9 cellular contexts compared by ENCODE assay signal in genomic region chr22:50293441-50294318, GRCh38. TPM values are rescaled to one million over a fixed set of nuclear protein-coding genes. Genes with fewer than 3 reads are reported as not detected.
DNase-seq lines count a peak whose midpoint lies in the region; ATAC-seq, FAIRE-seq and TF ChIP-seq lines count a peak whose summit lies in the region.
"Had no signal": no experiment of that assay in that cellular context is flagged by ENCODE, and none has a peak within 500 bp of the region (broad histone marks: within the 10 kb centered on the region; RNA-seq: fewer than 3 reads in every experiment).

No MANE protein-coding gene starts in this region.

- peaks cover 8% of the 10 kb centered on the region for H3K4me1 Mint-ChIP-seq in activated T-cell treated with anti-CD3 and anti-CD28 coated beads, Interleukin-2, amount 50 U/mL, for 72 hours (ENCODE audit: low read depth)

- no peaks in the 10 kb centered on the region for H3K9me1 ChIP-seq in keratinocyte (ENCODE audit: control insufficient read depth, extremely low read depth, insufficient read depth, low read length)

- no peak for TF ChIP-seq CTCF in brain microvascular endothelial cell (IDR thresholded peaks at IDR 0.05; ENCODE audit: low read depth, low read length, missing control alignments)
- TF ChIP-seq CTCF in keratinocyte (optimal IDR thresholded peaks at IDR 0.05 in 1 of 3, IDR thresholded peaks at IDR 0.05 in 1 of 3, conservative IDR thresholded peaks at IDR 0.05 in 1 of 3; ENCODE audit: extremely low read depth in 1 of 3, insufficient read depth in 2 of 3, low read length in 3 of 3) = no peak
- no peak for TF ChIP-seq CTCF in stomach (IDR thresholded peaks at IDR 0.05)

- H2AFZ ChIP-seq in keratinocyte (ENCODE audit: control insufficient read depth, low read length) = no peak overlapping the region

- in situ Hi-C loops in brain microvascular endothelial cell (cut with HindIII; ENCODE audit: low pct_ligation_motif_present, low sequenced_read_pairs) = no loop called here

- no peaks in the 10 kb centered on the region for H3K9me3 Mint-ChIP-seq in activated T-cell treated with anti-CD3 and anti-CD28 coated beads, Interleukin-2, amount 50 U/mL, for 72 hours

- peak overlapping the region; percentile 79 for H3K4me2 ChIP-seq in keratinocyte (ENCODE audit: control insufficient read depth, extremely low read depth, insufficient read depth, low read depth, low read length)

- H3K9me3 ChIP-seq in keratinocyte (ENCODE audit: control insufficient read depth, low read depth, low read length) (no peaks in the 10 kb centered on the region), stomach (no peaks in the 10 kb centered on the region)

- H3K27ac Mint-ChIP-seq in activated T-cell treated with anti-CD3 and anti-CD28 coated beads, Interleukin-2, amount 50 U/mL, for 72 hours = no peak overlapping the region

- H3K4me3 Mint-ChIP-seq in activated T-cell treated with anti-CD3 and anti-CD28 coated beads, Interleukin-2, amount 50 U/mL, for 72 hours = peak overlapping the region in 1 of 2 donors; percentile 33

- H3K4me1 ChIP-seq in keratinocyte (ENCODE audit: control insufficient read depth, extremely low read depth, insufficient read depth, low read length) = peaks cover 18% of the 10 kb centered on the region
- H3K4me1 ChIP-seq in stomach = peaks cover 90 to 100% (median 99%) of the 10 kb centered on the region in 4 donors

- no peak for DNase-seq in activated T-cell treated with anti-CD3 and anti-CD28 coated beads, Interleukin-2, amount 50 U/mL, for 72 hours
- DNase-seq in activated T-cell treated with anti-CD3 and anti-CD28 coated beads, Interleukin-2, amount 50 U/mL, for 1 hour = no peak
- DNase-seq in brain microvascular endothelial cell = peak; percentile 53
- DNase-seq in keratinocyte (ENCODE audit: low read depth, low spot score) = no peak
- peak; percentile 94 for DNase-seq in stomach
- DNase-seq in mesenteric fat pad (ENCODE audit: low spot score) = no peak

- peak in 1 of 4 donors; percentile 34 for TF ChIP-seq POLR2A in stomach (IDR thresholded peaks at IDR 0.05)

- no peak for FAIRE-seq in keratinocyte (lab: Jason Lieb, UNC)
- FAIRE-seq: G401.6 had no signal

- H3K79me2 ChIP-seq in keratinocyte (ENCODE audit: control insufficient read depth, insufficient read depth, low read length) = peaks cover 94% of the 10 kb centered on the region

- no peaks in the 10 kb centered on the region for H3K27me3 ChIP-seq in brain microvascular endothelial cell (replicated peaks)
- H3K27me3 ChIP-seq in keratinocyte (ENCODE audit: control insufficient read depth, extremely low read depth, insufficient read depth, low read length) = no peaks in the 10 kb centered on the region
- H3K27me3 ChIP-seq in stomach = peaks cover 0 to 6% (median 0%) of the 10 kb centered on the region in 3 donors

- no peak for TF ChIP-seq EP300 in stomach (IDR thresholded peaks at IDR 0.05)

- dilution Hi-C loops in keratinocyte (cut with MboI; ENCODE audit: extremely low pct_ligation_motif_present, low sequenced_read_pairs) = no loop called here

- H3K36me3 Mint-ChIP-seq in activated T-cell treated with anti-CD3 and anti-CD28 coated beads, Interleukin-2, amount 50 U/mL, for 72 hours (ENCODE audit: insufficient read depth in 2 of 2) = no peaks in the 10 kb centered on the region

- 7 to 14% (median 9%) methylated on average over 27 to 42 of the region's 42 CpGs for WGBS in stomach, 5 donors

- H3K27ac ChIP-seq in brain microvascular endothelial cell (peak overlapping the region; percentile 68), keratinocyte (ENCODE audit: control insufficient read depth, insufficient read depth, low read length) (peak overlapping the region; percentile 61), stomach (peak overlapping the region; percentile 94 to 96 (median 95))

- peak overlapping the region; percentile 50 for H3K9ac ChIP-seq in keratinocyte (ENCODE audit: control insufficient read depth, extremely low read depth, insufficient read depth, low read length)

- intact Hi-C loops in stomach (cut with DNase I; ENCODE audit: low total_unique reads) = no loop called here

- H3K27me3 Mint-ChIP-seq in activated T-cell treated with anti-CD3 and anti-CD28 coated beads, Interleukin-2, amount 50 U/mL, for 72 hours (ENCODE audit: low read depth) = peaks cover 22% of the 10 kb centered on the region

- H4K20me1 ChIP-seq in keratinocyte (ENCODE audit: control insufficient read depth, extremely low read depth, insufficient read depth, low read length) = peaks cover 17% of the 10 kb centered on the region

- peak overlapping the region; percentile 22 for H3K4me3 ChIP-seq in brain microvascular endothelial cell (ENCODE audit: low read depth, low read length)
- peak overlapping the region; percentile 19 to 57 (median 32) for H3K4me3 ChIP-seq in keratinocyte (ENCODE audit: control insufficient read depth in 2 of 3, extremely low read depth in 1 of 3, insufficient read depth in 2 of 3, low read depth in 1 of 3, low read length in 3 of 3)
- H3K4me3 ChIP-seq in stomach = peak overlapping the region; percentile 27 to 45 (median 38)

- ATAC-seq in activated T-cell treated with anti-CD3 and anti-CD28 coated beads, Interleukin-2, amount 50 U/mL, for 72 hours (replicated peaks in 1 of 2) = peak; percentile 38 to 42
- ATAC-seq in HG02763 (IDR thresholded peaks at IDR 0.05; ENCODE audit: unreplicated experiment) = no peak
- ATAC-seq in HG03457 (IDR thresholded peaks at IDR 0.05; ENCODE audit: unreplicated experiment) = no peak

- H3K36me3 ChIP-seq in brain microvascular endothelial cell (replicated peaks) (peaks cover 20% of the 10 kb centered on the region), keratinocyte (ENCODE audit: control insufficient read depth in 2 of 2, extremely low read depth in 1 of 2, insufficient read depth in 2 of 2, low read length in 2 of 2) (peaks cover 20 to 25% of the 10 kb centered on the region in 2 experiments), stomach (peaks cover 20 to 31% (median 26%) of the 10 kb centered on the region in 4 donors)

RNA-seq across cellular contexts. Expression of gene PLXNB2, which starts 13.8 kb away (rescaled TPM):
- total RNA-seq in activated T-cell treated with anti-CD3 and anti-CD28 coated beads, Interleukin-2, amount 50 U/mL, for 72 hours = 10 to 100 TPM; 30.2 to 34.0 TPM
- polyA plus RNA-seq in keratinocyte = 44.3 to 90.3 TPM (median 66.2 TPM) in 3 replicates
- polyA plus RNA-seq in keratinocyte (2011; ENCODE audit: low read depth) = 123 TPM
- 21.3 and 35.3 TPM in 2 replicates for polyA plus RNA-seq in keratinocyte (2011; cell fraction: cytosol; rRNA removed)
- polyA plus RNA-seq in keratinocyte (2011; cell fraction: nucleus; rRNA removed) = 208 and 264 TPM in 2 replicates
- polyA plus RNA-seq in keratinocyte (2012; ENCODE audit: low replicate concordance) = 81.4 and 94.0 TPM in 2 replicates
- polyA minus RNA-seq in keratinocyte = 131 to 309 TPM (median 181 TPM) in 3 replicates
- polyA minus RNA-seq in keratinocyte (2011; cell fraction: cytosol; rRNA and poly(A)+ RNA removed) = 135 TPM
- polyA minus RNA-seq in keratinocyte (2011; cell fraction: nucleus; rRNA and poly(A)+ RNA removed) = 352 and 408 TPM in 2 replicates
- 100 to 1,000 TPM; 105 to 648 (median 400) TPM for total RNA-seq in stomach
- 100 to 1,000 TPM in 2 of 3 donors, 10 to 100 TPM in 1; 50.3 to 197 (median 147) TPM for polyA plus RNA-seq in stomach
- total RNA-seq in mesenteric fat pad = 108 TPM

RNA-seq across cellular contexts. Expression of gene MAPK11, which starts 23.5 kb away (rescaled TPM):
- total RNA-seq in activated T-cell treated with anti-CD3 and anti-CD28 coated beads, Interleukin-2, amount 50 U/mL, for 72 hours = 10 to 100 TPM; 16.6 to 27.1 TPM
- polyA plus RNA-seq in keratinocyte (3.4 to 12.6 TPM (median 4.6 TPM) in 3 replicates), stomach (10 to 100 TPM in 2 of 3 donors, 1 to 10 TPM in 1; 8.5 to 13.6 (median 12.3) TPM)
- polyA plus RNA-seq in keratinocyte (2011; ENCODE audit: low read depth) = 2.1 TPM
- polyA plus RNA-seq in keratinocyte (2011; cell fraction: cytosol; rRNA removed) = 4.8 and 9.8 TPM in 2 replicates
- 17.4 and 26.6 TPM in 2 replicates for polyA plus RNA-seq in keratinocyte (2011; cell fraction: nucleus; rRNA removed)
- 4.3 and 6.8 TPM in 2 replicates for polyA plus RNA-seq in keratinocyte (2012; ENCODE audit: low replicate concordance)
- 6.5 to 11.9 TPM (median 11.8 TPM) in 3 replicates for polyA minus RNA-seq in keratinocyte
- polyA minus RNA-seq in keratinocyte (2011; cell fraction: cytosol; rRNA and poly(A)+ RNA removed) = 13.4 TPM
- polyA minus RNA-seq in keratinocyte (2011; cell fraction: nucleus; rRNA and poly(A)+ RNA removed) = 8.3 and 9.3 TPM in 2 replicates
- total RNA-seq in stomach (10 to 100 TPM in 1 of 5 donors, 1 to 10 TPM in 2, under 1 TPM in 1, not detected in 1; 0.29 to 10.1 (median 5.7) TPM), mesenteric fat pad (24.2 TPM)

RNA-seq across cellular contexts. Expression of gene MAPK12, which starts 32.2 kb away (rescaled TPM):
- total RNA-seq in activated T-cell treated with anti-CD3 and anti-CD28 coated beads, Interleukin-2, amount 50 U/mL, for 72 hours = 10 to 100 TPM in 1 of 2 donors, 1 to 10 TPM in 1; 8.5 to 11.5 TPM
- polyA plus RNA-seq in keratinocyte (10.1 to 17.9 TPM (median 11.1 TPM) in 3 replicates), stomach (1 to 10 TPM; 4.7 to 9.3 (median 7.1) TPM)
- polyA plus RNA-seq in keratinocyte (2011; ENCODE audit: low read depth) = 5.9 TPM
- 6.1 and 11.8 TPM in 2 replicates for polyA plus RNA-seq in keratinocyte (2011; cell fraction: cytosol; rRNA removed)
- 41.3 and 53.1 TPM in 2 replicates for polyA plus RNA-seq in keratinocyte (2011; cell fraction: nucleus; rRNA removed)
- 4.9 and 11.0 TPM in 2 replicates for polyA plus RNA-seq in keratinocyte (2012; ENCODE audit: low replicate concordance)
- 10.4 to 14.4 TPM (median 13.0 TPM) in 3 replicates for polyA minus RNA-seq in keratinocyte
- 17.8 TPM for polyA minus RNA-seq in keratinocyte (2011; cell fraction: cytosol; rRNA and poly(A)+ RNA removed)
- 16.7 and 19.8 TPM in 2 replicates for polyA minus RNA-seq in keratinocyte (2011; cell fraction: nucleus; rRNA and poly(A)+ RNA removed)
- total RNA-seq in stomach (10 to 100 TPM in 2 of 5 donors, 1 to 10 TPM in 3; 5.2 to 49.6 (median 9.3) TPM), mesenteric fat pad (20.0 TPM)

RNA-seq across cellular contexts. Expression of gene DENND6B, which starts 33.1 kb away (rescaled TPM):
- 1 to 10 TPM; 6.4 to 8.5 TPM for total RNA-seq in activated T-cell treated with anti-CD3 and anti-CD28 coated beads, Interleukin-2, amount 50 U/mL, for 72 hours
- polyA plus RNA-seq in keratinocyte = 0.94 to 3.1 TPM (median 1.4 TPM) in 3 replicates
- 1.2 TPM for polyA plus RNA-seq in keratinocyte (2011; ENCODE audit: low read depth)
- 1.2 and 2.1 TPM in 2 replicates for polyA plus RNA-seq in keratinocyte (2011; cell fraction: cytosol; rRNA removed)
- polyA plus RNA-seq in keratinocyte (2011; cell fraction: nucleus; rRNA removed) = 11.3 and 18.0 TPM in 2 replicates
- polyA plus RNA-seq in keratinocyte (2012; ENCODE audit: low replicate concordance) = 1.0 and 3.2 TPM in 2 replicates
- 0.93 to 2.4 TPM (median 1.1 TPM) in 3 replicates for polyA minus RNA-seq in keratinocyte
- polyA minus RNA-seq in keratinocyte (2011; cell fraction: cytosol; rRNA and poly(A)+ RNA removed) = 2.1 TPM
- 3.7 and 5.8 TPM in 2 replicates for polyA minus RNA-seq in keratinocyte (2011; cell fraction: nucleus; rRNA and poly(A)+ RNA removed)
- 10 to 100 TPM in 2 of 5 donors, 1 to 10 TPM in 3; 2.2 to 13.4 (median 2.5) TPM for total RNA-seq in stomach
- polyA plus RNA-seq in stomach = 1 to 10 TPM; 2.0 to 7.6 (median 5.5) TPM
- 2.2 TPM for total RNA-seq in mesenteric fat pad

RNA-seq across cellular contexts. Expression of gene HDAC10, which starts 42.6 kb away (rescaled TPM):
- total RNA-seq in activated T-cell treated with anti-CD3 and anti-CD28 coated beads, Interleukin-2, amount 50 U/mL, for 72 hours = 10 to 100 TPM; 52.1 to 57.4 TPM
- polyA plus RNA-seq in keratinocyte (4.7 to 12.4 TPM (median 8.2 TPM) in 3 replicates), stomach (10 to 100 TPM; 24.7 to 41.4 (median 36.2) TPM)
- 5.6 TPM for polyA plus RNA-seq in keratinocyte (2011; ENCODE audit: low read depth)
- polyA plus RNA-seq in keratinocyte (2011; cell fraction: cytosol; rRNA removed) = 0.89 and 2.7 TPM in 2 replicates
- polyA plus RNA-seq in keratinocyte (2011; cell fraction: nucleus; rRNA removed) = 43.4 and 61.6 TPM in 2 replicates
- polyA plus RNA-seq in keratinocyte (2012; ENCODE audit: low replicate concordance) = 11.5 and 12.6 TPM in 2 replicates
- 5.8 to 12.8 TPM (median 6.0 TPM) in 3 replicates for polyA minus RNA-seq in keratinocyte
- polyA minus RNA-seq in keratinocyte (2011; cell fraction: cytosol; rRNA and poly(A)+ RNA removed) = 5.2 TPM
- polyA minus RNA-seq in keratinocyte (2011; cell fraction: nucleus; rRNA and poly(A)+ RNA removed) = 17.1 and 18.4 TPM in 2 replicates
- total RNA-seq in stomach (100 to 1,000 TPM in 2 of 5 donors, 10 to 100 TPM in 3; 15.4 to 156 (median 74.1) TPM), mesenteric fat pad (24.4 TPM)

Comparison
In these comparisons a context has a peak if more than half of its experiments do, and no peak if none do; other contexts are left out.
1. ATAC-seq: peak in activated T-cell treated with anti-CD3 and anti-CD28 coated beads, Interleukin-2, amount 50 U/mL, for 72 hours (2 of 2); none in HG02763 (single experiment) and HG03457 (single experiment).
2. DNase-seq: peak in brain microvascular endothelial cell (single experiment) and stomach (single experiment); none in activated T-cell treated with anti-CD3 and anti-CD28 coated beads, Interleukin-2, amount 50 U/mL, for 72 hours (0 of 2), activated T-cell treated with anti-CD3 and anti-CD28 coated beads, Interleukin-2, amount 50 U/mL, for 1 hour (single experiment), keratinocyte (single experiment) and mesenteric fat pad (single experiment).
3. Peak in every context shown above with its lines, with median percentiles within 50 percentile points of each other: H3K27ac ChIP-seq and H3K4me3 ChIP-seq.